Comparison of ENCODE assay signal across 8 cellular contexts in genomic region chr18:63969965-63970802, GRCh38. TPM values are rescaled to one million over a fixed set of nuclear protein-coding genes. Genes with fewer than 3 reads are reported as not detected.
DNase-seq lines count a peak whose midpoint lies in the region; ATAC-seq and TF ChIP-seq lines count a peak whose summit lies in the region.

TSS of gene SERPINB8 (plus strand) at chr18:63970081. CDS start at chr18:63978309, 8,228 bp downstream.

- no peaks in the 10 kb centered on the region for H3K9me3 ChIP-seq in colonic mucosa

- H3K36me3 ChIP-seq in colonic mucosa: no peaks in the 10 kb centered on the region

- peak within 1 kb of the TSS; percentile 93 for H3K4me3 Mint-ChIP-seq in activated CD4-positive, alpha-beta T cell treated with anti-CD3 and anti-CD28 coated beads, Interleukin-2, amount 10 ng/mL, durations not matched to agents 24 days and 14 days

- H3K27ac Mint-ChIP-seq in activated CD4-positive, alpha-beta T cell treated with anti-CD3 and anti-CD28 coated beads, Interleukin-2, amount 10 ng/mL, durations not matched to agents 24 days and 14 days: peak within 1 kb of the TSS; percentile 92

- H3K4me1 Mint-ChIP-seq in activated CD4-positive, alpha-beta T cell treated with anti-CD3 and anti-CD28 coated beads, Interleukin-2, amount 10 ng/mL, durations not matched to agents 24 days and 14 days: peaks cover 35% of the 10 kb centered on the region

- peak; percentile 94 for ATAC-seq in GM18909 (IDR thresholded peaks at IDR 0.05; ENCODE audit: poor library complexity, unreplicated experiment)
- peak; percentile 89 for ATAC-seq in HG03175 (IDR thresholded peaks at IDR 0.05; ENCODE audit: unreplicated experiment)
- ATAC-seq in left colon: peak; percentile 95

- H3K27me3 ChIP-seq in colonic mucosa: no peaks in the 10 kb centered on the region

- peaks cover 7% of the 10 kb centered on the region for H3K4me1 ChIP-seq in colonic mucosa

- H3K36me3 Mint-ChIP-seq in activated CD4-positive, alpha-beta T cell treated with anti-CD3 and anti-CD28 coated beads, Interleukin-2, amount 10 ng/mL, durations not matched to agents 24 days and 14 days (ENCODE audit: low read depth): peaks cover 19% of the 10 kb centered on the region

- in situ Hi-C loops in ACHN (cut with HindIII; ENCODE audit: low pct_ligation_motif_present, low pct_unique_long_range_greater_than_20kb, low sequenced_read_pairs): no loop called here

- intact Hi-C loops in activated CD4-positive, alpha-beta T cell treated with anti-CD3 and anti-CD28 coated beads, Interleukin-2, amount 10 ng/mL, durations not matched to agents 24 days and 14 days (cut with micrococcal nuclease): loop anchor here (1.0 to 5.0 kb wide), 4 partner anchors 19 to 548 kb away; partner anchors contain the start of gene VPS4B
- intact Hi-C loops in colonic mucosa (cut with DNase I) (no loop called here), left colon (cut with DNase I, micrococcal nuclease) (no loop called here)

- H3K9ac ChIP-seq in colonic mucosa (ENCODE audit: low read depth in 2 of 2, low read length in 2 of 2): peak within 1 kb of the TSS; percentile 85 to 98

- no peaks in the 10 kb centered on the region for H3K27me3 Mint-ChIP-seq in activated CD4-positive, alpha-beta T cell treated with anti-CD3 and anti-CD28 coated beads, Interleukin-2, amount 10 ng/mL, durations not matched to agents 24 days and 14 days

- DNase-seq in ACHN: peak; percentile 93
- DNase-seq in NCI-H345 (lab: John Stamatoyannopoulos, UW): peak; percentile 97
- DNase-seq in activated CD4-positive, alpha-beta T cell treated with anti-CD3 and anti-CD28 coated beads, Interleukin-2, amount 10 ng/mL, durations not matched to agents 24 days and 14 days: peak; percentile 94
- peak; percentile 96 for DNase-seq in colonic mucosa
- DNase-seq in left colon: peak; percentile 94 to 96
- peak; percentile 63 to 70 for DNase-seq in stimulated activated CD4-positive, alpha-beta T cell treated with anti-CD3 and anti-CD28 coated beads, Interleukin-1b, Interleukin-23, amount 100 ng/mL, for 4 hours (ENCODE audit: low read depth in 2 of 2)

- H3K9me3 Mint-ChIP-seq in activated CD4-positive, alpha-beta T cell treated with anti-CD3 and anti-CD28 coated beads, Interleukin-2, amount 10 ng/mL, durations not matched to agents 24 days and 14 days: no peaks in the 10 kb centered on the region

- H3K4me3 ChIP-seq in colonic mucosa: peak within 1 kb of the TSS; percentile 59

- no peak for TF ChIP-seq CTCF in colonic mucosa (IDR thresholded peaks at IDR 0.05)

- H3K27ac ChIP-seq in colonic mucosa: peak within 1 kb of the TSS; percentile 96

RNA-seq across cellular contexts. Expression of gene SERPINB8, which starts in this region (rescaled TPM):
- total RNA-seq in activated CD4-positive, alpha-beta T cell treated with anti-CD3 and anti-CD28 coated beads, Interleukin-2, amount 10 ng/mL, durations not matched to agents 24 days and 14 days: 22.0 and 25.5 TPM in 2 replicates
- 10 to 100 TPM in 1 of 2 donors, 1 to 10 TPM in 1; 9.2 to 20.1 TPM for total RNA-seq in colonic mucosa
- 10 to 100 TPM; 19.3 to 37.8 TPM for total RNA-seq in left colon

Comparison
In these comparisons a context has a peak if more than half of its experiments do, and no peak if none do; other contexts are left out.
1. Peak in every context shown above with its lines: DNase-seq, ATAC-seq, H3K4me3 ChIP-seq and H3K27ac ChIP-seq.